In the genomic region with DNA sequence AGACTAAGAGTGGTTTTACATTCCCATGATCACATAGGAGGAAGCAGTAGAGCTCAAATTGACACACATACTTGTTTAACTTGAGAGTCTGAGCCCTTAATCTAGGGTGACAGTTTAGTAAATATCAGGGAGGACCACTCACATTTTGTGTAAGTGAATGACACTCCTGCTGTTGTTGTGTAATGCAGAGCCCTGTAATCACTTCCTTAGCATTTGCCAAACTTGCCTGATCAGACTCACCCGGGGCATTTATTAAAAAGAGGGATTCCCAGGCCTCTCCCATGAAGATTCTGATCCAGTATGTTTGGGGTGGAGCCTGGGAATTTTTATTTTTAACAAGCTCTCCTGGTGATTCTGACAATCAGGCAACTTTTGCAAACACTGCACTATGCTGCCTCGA, we compare ENCODE assay signal across 23 cellular contexts.
"Had no signal": no experiment of that assay in that cellular context is flagged by ENCODE, and none has a peak within 500 bp of the region (broad histone marks: within the 10 kb centered on the region; RNA-seq: fewer than 3 reads in every experiment).

No MANE protein-coding gene starts in this region.

- FAIRE-seq: HTR-8/SVneo, K562, RCC 7860 had no signal

- DNase-seq: Kasumi-1, MM.1S, NCI-H1092 treated with DMSO at 0.1 percent for 48 hours, NCI-H1436, NCI-H187, NCI-H2029, NCI-H2081 treated with DMSO at 0.1 percent for 48 hours, NCI-H2171, NCI-H226, NCI-H446, NCI-H510A, NCI-H524 treated with DMSO at 0.1 percent for 48 hours, NCI-H69, NCI-H774, Right ventricle myocardium superior, RPMI8226, SK-N-SH, SW 1271 had no signal

- H3K27ac ChIP-seq: HL-60, KMS-11 had no signal

- H3K9me3 ChIP-seq: SK-N-SH had no signal

- H3K4me3 ChIP-seq: K562 had no signal

- ATAC-seq: K562 had no signal

- H3K9ac ChIP-seq: KMS-11, SK-N-SH had no signal

- H3K4me2 ChIP-seq: KMS-11, SK-N-SH had no signal
